Comparison of ENCODE assay signal across 8 cellular contexts in the genomic region with DNA sequence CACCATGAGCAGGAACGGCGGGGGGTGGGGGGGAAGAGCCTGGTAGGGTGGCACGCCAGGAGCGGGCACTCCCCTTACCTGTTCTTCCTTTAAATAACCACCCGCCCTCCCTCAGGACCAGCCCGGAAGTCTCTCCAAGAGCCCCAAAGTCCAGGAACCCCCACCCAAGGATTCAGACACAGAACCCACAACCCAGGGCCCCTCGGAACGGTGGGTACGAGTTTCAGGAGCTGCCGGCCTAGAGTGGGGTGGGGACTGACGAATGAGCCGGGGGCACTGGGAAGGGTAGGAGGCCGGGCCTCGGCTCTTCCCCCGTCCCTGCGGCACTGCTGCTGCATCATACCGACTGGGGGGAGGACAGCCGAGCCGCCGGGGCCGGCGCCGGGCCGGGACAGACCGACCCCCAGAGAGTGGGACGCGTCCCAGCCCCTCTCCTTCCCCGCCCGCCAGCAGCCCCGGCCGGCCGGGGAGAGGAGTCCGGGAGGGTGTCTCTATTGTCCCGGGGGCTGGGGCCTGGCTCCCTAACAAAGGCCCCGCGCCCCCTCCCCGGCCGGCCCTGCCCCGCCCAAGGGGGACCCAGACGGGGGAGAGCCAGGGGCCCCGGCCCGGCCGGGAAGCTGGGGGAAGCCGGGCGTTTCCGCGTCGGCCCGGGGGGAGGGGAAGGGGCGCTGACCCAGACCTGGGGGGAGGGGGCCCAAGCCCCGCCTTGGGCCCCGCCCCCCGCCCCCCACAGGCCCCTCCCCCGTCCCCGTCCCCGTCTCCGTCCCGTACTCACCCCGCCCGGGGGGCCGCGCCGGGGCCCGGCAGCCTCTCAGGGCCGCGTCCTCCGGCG. TPM values are rescaled to one million over a fixed set of nuclear protein-coding genes. Genes with fewer than 3 reads are reported as not detected.
DNase-seq lines count a peak whose midpoint lies in the region; ATAC-seq and TF ChIP-seq lines count a peak whose summit lies in the region.

No MANE protein-coding gene starts in this region.

- no peak overlapping the region for H3K23ac ChIP-seq in trophoblast cell (ENCODE audit: low read length)

- TF ChIP-seq CTCF in C4-2B (conservative IDR thresholded peaks at IDR 0.05), result no peak

- peak overlapping the region; percentile 91 for H3K4me2 ChIP-seq in trophoblast cell (ENCODE audit: low read length)

- peak overlapping the region; percentile 95 for H2BK120ac ChIP-seq in trophoblast cell (ENCODE audit: insufficient read depth, low read length, poor library complexity)

- H3K79me2 ChIP-seq in trophoblast cell (ENCODE audit: control insufficient read depth, insufficient read depth, low read length, poor library complexity), result peaks cover 18% of the 10 kb centered on the region

- peak overlapping the region; percentile 79 for H3K18ac ChIP-seq in trophoblast cell (ENCODE audit: low read length)

- H3K4ac ChIP-seq in trophoblast cell (ENCODE audit: low read depth, low read length), result peak overlapping the region; percentile 92

- H3K9me3 ChIP-seq in trophoblast cell (ENCODE audit: insufficient read depth, low read depth, low read length), result no peaks in the 10 kb centered on the region

- peak overlapping the region; percentile 89 for H4K8ac ChIP-seq in trophoblast cell (ENCODE audit: low read depth, low read length)

- H3K27ac ChIP-seq in C4-2B (peak overlapping the region; percentile 92), adipose tissue (ENCODE audit: low read depth, low read length) (peak overlapping the region; percentile 94), trophoblast cell (ENCODE audit: low read depth, low read length) (peak overlapping the region; percentile 100)

- H3K14ac ChIP-seq in trophoblast cell (ENCODE audit: low read length), result peak overlapping the region; percentile 96

- H2AK5ac ChIP-seq in trophoblast cell (ENCODE audit: low read length), result peak overlapping the region; percentile 93

- no peaks in the 10 kb centered on the region for H3K27me3 ChIP-seq in trophoblast cell (ENCODE audit: insufficient read depth, low read length)

- peaks cover 26 to 35% of the 10 kb centered on the region in 2 experiments for H3K36me3 ChIP-seq in trophoblast cell (ENCODE audit: control insufficient read depth in 1 of 2, insufficient read depth in 2 of 2, low read length in 2 of 2)

- H2BK5ac ChIP-seq in trophoblast cell (ENCODE audit: low read depth, low read length, poor library complexity), result peak overlapping the region; percentile 97

- peaks cover 14% of the 10 kb centered on the region for H3K79me1 ChIP-seq in trophoblast cell (ENCODE audit: low read length)

- peak overlapping the region; percentile 91 for H3K9ac ChIP-seq in trophoblast cell (ENCODE audit: low read length)

- H2AFZ ChIP-seq in trophoblast cell (ENCODE audit: insufficient read depth, low read length, poor library complexity), result peak overlapping the region; percentile 80

- DNase-seq in left cardiac atrium, result peak; percentile 65
- DNase-seq in trophoblast cell, result peak in 1 of 2 donors; percentile 46

- 1% methylated on average over 29 to 55 of the region's 68 CpGs for WGBS in adipose tissue, 3 donors
- no CpG with 5 or more reads among the region's 68 CpGs for WGBS in trophoblast cell (ENCODE audit: extremely low coverage, insufficient coverage, insufficient read length)

- H4K12ac ChIP-seq in trophoblast cell (ENCODE audit: low read depth, low read length), result peak overlapping the region; percentile 96

- H3K4me3 ChIP-seq in trophoblast cell (ENCODE audit: low read depth, low read length), result peak overlapping the region; percentile 83

- peaks cover 14 to 24% of the 10 kb centered on the region in 2 experiments for H3K4me1 ChIP-seq in trophoblast cell (ENCODE audit: control insufficient read depth in 1 of 2, insufficient read depth in 2 of 2, low read length in 2 of 2)

- intact Hi-C loops in left cardiac atrium (cut with DNase I), result no loop called here

- H4K91ac ChIP-seq in trophoblast cell (ENCODE audit: low read depth, low read length), result peak overlapping the region; percentile 99

- ATAC-seq in GM19395 (IDR thresholded peaks at IDR 0.05; ENCODE audit: unreplicated experiment) (peak; percentile 25), HG03460 (IDR thresholded peaks at IDR 0.05; ENCODE audit: unreplicated experiment) (peak; percentile 17), SK-N-SH treated with all-trans-retinoic acid at 6 μM for 48 hours (peak; percentile 19), left cardiac atrium (peak; percentile 41 to 47), GM18858 (IDR thresholded peaks at IDR 0.05; ENCODE audit: unreplicated experiment) (no peak)

- H2BK12ac ChIP-seq in trophoblast cell (ENCODE audit: low read length), result peak overlapping the region; percentile 15

TF ChIP-seq in SK-N-SH treated with all-trans-retinoic acid at 6 μM for 48 hours, 23 proteins besides CTCF, POLR2A, EP300 and RAD21 (continues in another document):
- TF ChIP-seq ESRRG (CRISPR knock-in tag; IDR thresholded peaks at IDR 0.05) (no peak), OSR1 (CRISPR knock-in tag; IDR thresholded peaks at IDR 0.05) (no peak), TCF4 (CRISPR knock-in tag; IDR thresholded peaks at IDR 0.05; ENCODE audit: borderline replicate concordance) (no peak), ISL1 (CRISPR knock-in tag; IDR thresholded peaks at IDR 0.05) (no peak), BACH2 (CRISPR knock-in tag; IDR thresholded peaks at IDR 0.05; ENCODE audit: borderline replicate concordance) (no peak), CSDC2 (CRISPR knock-in tag; IDR thresholded peaks at IDR 0.05) (no peak), ZFP3 (CRISPR knock-in tag; IDR thresholded peaks at IDR 0.05) (no peak), TOX (CRISPR knock-in tag; IDR thresholded peaks at IDR 0.05; ENCODE audit: borderline replicate concordance) (no peak)
- TF ChIP-seq, protein P1, sequence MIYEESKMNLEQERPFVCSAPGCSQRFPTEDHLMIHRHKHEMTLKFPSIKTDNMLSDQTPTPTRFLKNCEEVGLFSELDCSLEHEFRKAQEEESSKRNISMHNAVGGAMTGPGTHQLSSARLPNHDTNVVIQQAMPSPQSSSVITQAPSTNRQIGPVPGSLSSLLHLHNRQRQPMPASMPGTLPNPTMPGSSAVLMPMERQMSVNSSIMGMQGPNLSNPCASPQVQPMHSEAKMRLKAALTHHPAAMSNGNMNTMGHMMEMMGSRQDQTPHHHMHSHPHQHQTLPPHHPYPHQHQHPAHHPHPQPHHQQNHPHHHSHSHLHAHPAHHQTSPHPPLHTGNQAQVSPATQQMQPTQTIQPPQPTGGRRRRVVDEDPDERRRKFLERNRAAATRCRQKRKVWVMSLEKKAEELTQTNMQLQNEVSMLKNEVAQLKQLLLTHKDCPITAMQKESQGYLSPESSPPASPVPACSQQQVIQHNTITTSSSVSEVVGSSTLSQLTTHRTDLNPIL (CRISPR knock-in tag; IDR thresholded peaks at IDR 0.05; ENCODE audit: low read depth), result no peak
- TF ChIP-seq, protein P2, sequence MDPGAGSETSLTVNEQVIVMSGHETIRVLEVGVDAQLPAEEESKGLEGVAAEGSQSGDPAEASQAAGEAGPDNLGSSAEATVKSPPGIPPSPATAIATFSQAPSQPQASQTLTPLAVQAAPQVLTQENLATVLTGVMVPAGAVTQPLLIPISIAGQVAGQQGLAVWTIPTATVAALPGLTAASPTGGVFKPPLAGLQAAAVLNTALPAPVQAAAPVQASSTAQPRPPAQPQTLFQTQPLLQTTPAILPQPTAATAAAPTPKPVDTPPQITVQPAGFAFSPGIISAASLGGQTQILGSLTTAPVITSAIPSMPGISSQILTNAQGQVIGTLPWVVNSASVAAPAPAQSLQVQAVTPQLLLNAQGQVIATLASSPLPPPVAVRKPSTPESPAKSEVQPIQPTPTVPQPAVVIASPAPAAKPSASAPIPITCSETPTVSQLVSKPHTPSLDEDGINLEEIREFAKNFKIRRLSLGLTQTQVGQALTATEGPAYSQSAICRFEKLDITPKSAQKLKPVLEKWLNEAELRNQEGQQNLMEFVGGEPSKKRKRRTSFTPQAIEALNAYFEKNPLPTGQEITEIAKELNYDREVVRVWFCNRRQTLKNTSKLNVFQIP (CRISPR knock-in tag; IDR thresholded peaks at IDR 0.05; ENCODE audit: borderline replicate concordance, low read depth), result no peak
- TF ChIP-seq, protein P3, sequence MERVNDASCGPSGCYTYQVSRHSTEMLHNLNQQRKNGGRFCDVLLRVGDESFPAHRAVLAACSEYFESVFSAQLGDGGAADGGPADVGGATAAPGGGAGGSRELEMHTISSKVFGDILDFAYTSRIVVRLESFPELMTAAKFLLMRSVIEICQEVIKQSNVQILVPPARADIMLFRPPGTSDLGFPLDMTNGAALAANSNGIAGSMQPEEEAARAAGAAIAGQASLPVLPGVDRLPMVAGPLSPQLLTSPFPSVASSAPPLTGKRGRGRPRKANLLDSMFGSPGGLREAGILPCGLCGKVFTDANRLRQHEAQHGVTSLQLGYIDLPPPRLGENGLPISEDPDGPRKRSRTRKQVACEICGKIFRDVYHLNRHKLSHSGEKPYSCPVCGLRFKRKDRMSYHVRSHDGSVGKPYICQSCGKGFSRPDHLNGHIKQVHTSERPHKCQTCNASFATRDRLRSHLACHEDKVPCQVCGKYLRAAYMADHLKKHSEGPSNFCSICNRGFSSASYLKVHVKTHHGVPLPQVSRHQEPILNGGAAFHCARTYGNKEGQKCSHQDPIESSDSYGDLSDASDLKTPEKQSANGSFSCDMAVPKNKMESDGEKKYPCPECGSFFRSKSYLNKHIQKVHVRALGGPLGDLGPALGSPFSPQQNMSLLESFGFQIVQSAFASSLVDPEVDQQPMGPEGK (CRISPR knock-in tag; IDR thresholded peaks at IDR 0.05; ENCODE audit: borderline replicate concordance), result no peak

RNA-seq across cellular contexts. Expression of a gene that starts 0.7 kb away (rescaled TPM):
- polyA plus RNA-seq in adipose tissue, result 10 to 100 TPM; 14.5 to 34.8 (median 28.1) TPM
- total RNA-seq in left cardiac atrium, result 10 to 100 TPM; 39.6 to 50.4 TPM
- polyA plus RNA-seq in trophoblast cell (2013), result 78.0 and 80.6 TPM in 2 replicates

RNA-seq across cellular contexts. Expression of a gene that starts 12.2 kb away (rescaled TPM):
- 10 to 100 TPM; 20.7 to 33.5 (median 28.7) TPM for polyA plus RNA-seq in adipose tissue
- 10 to 100 TPM; 22.5 to 23.1 TPM for total RNA-seq in left cardiac atrium
- 36.3 and 39.2 TPM in 2 replicates for polyA plus RNA-seq in trophoblast cell (2013)

RNA-seq across cellular contexts. Expression of a gene that starts 20.5 kb away (rescaled TPM):
- polyA plus RNA-seq in adipose tissue, result 10 to 100 TPM; 28.2 to 40.9 (median 35.3) TPM
- total RNA-seq in left cardiac atrium, result 10 to 100 TPM; 35.5 to 48.2 TPM
- polyA plus RNA-seq in trophoblast cell (2013), result 57.0 and 58.2 TPM in 2 replicates

RNA-seq across cellular contexts. Expression of a gene that starts 28.4 kb away (rescaled TPM):
- polyA plus RNA-seq in adipose tissue, result under 1 TPM in 2 of 3 donors, not detected in 1; 0.13 to 0.92 TPM
- total RNA-seq in left cardiac atrium, result 1 to 10 TPM; 4.9 to 8.7 TPM
- polyA plus RNA-seq in trophoblast cell (2013), result 0.30 and 0.35 TPM in 2 replicates

RNA-seq across cellular contexts. Expression of a gene that starts 57.2 kb away (rescaled TPM):
- 1 to 10 TPM in 2 of 3 donors, under 1 TPM in 1; 0.37 to 2.7 (median 2.6) TPM for polyA plus RNA-seq in adipose tissue
- 1 to 10 TPM; 1.1 to 1.3 TPM for total RNA-seq in left cardiac atrium
- 11.6 and 11.7 TPM in 2 replicates for polyA plus RNA-seq in trophoblast cell (2013)
